In the genomic region with DNA sequence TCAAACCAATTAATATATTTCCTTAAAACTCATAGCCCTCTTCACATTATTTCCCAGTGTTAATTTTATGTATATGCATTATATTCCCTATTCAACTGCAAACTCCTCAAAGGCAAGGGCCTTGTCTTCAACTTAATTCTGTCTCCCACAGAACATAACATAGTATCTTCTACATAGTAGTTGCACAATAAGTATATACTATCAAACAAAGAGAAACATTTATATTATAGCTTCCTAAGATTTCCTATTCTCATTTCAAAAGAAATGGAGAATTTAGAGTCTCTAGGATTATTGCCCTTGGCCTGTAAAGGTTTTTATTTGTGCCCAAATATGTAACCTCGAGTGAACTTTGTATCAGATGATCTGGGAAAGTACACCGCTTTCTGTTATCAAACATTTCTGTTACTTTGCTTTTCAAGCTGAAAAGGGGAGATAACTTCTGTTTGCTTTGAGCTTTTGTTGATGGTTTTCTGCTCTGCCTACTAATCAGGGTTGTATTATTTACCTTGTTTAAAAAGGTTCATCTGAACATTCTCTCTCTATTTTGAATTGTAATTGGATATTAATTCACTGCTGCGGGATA, we compare ENCODE assay signal across 1 cellular context.
TF ChIP-seq lines count a peak whose summit lies in the region.

No MANE protein-coding gene starts in this region.

TF ChIP-seq in WTC11, 78 proteins besides CTCF, POLR2A, EP300 and RAD21 (continued from another document):
- TF ChIP-seq, protein P1, sequence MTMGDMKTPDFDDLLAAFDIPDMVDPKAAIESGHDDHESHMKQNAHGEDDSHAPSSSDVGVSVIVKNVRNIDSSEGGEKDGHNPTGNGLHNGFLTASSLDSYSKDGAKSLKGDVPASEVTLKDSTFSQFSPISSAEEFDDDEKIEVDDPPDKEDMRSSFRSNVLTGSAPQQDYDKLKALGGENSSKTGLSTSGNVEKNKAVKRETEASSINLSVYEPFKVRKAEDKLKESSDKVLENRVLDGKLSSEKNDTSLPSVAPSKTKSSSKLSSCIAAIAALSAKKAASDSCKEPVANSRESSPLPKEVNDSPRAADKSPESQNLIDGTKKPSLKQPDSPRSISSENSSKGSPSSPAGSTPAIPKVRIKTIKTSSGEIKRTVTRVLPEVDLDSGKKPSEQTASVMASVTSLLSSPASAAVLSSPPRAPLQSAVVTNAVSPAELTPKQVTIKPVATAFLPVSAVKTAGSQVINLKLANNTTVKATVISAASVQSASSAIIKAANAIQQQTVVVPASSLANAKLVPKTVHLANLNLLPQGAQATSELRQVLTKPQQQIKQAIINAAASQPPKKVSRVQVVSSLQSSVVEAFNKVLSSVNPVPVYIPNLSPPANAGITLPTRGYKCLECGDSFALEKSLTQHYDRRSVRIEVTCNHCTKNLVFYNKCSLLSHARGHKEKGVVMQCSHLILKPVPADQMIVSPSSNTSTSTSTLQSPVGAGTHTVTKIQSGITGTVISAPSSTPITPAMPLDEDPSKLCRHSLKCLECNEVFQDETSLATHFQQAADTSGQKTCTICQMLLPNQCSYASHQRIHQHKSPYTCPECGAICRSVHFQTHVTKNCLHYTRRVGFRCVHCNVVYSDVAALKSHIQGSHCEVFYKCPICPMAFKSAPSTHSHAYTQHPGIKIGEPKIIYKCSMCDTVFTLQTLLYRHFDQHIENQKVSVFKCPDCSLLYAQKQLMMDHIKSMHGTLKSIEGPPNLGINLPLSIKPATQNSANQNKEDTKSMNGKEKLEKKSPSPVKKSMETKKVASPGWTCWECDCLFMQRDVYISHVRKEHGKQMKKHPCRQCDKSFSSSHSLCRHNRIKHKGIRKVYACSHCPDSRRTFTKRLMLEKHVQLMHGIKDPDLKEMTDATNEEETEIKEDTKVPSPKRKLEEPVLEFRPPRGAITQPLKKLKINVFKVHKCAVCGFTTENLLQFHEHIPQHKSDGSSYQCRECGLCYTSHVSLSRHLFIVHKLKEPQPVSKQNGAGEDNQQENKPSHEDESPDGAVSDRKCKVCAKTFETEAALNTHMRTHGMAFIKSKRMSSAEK (CRISPR knock-in tag; IDR thresholded peaks at IDR 0.05; ENCODE audit: borderline replicate concordance): no peak
- TF ChIP-seq MYBL2 (CRISPR knock-in tag; IDR thresholded peaks at IDR 0.05) (no peak), SP1 (CRISPR knock-in tag; conservative IDR thresholded peaks at IDR 0.05) (no peak), TEAD1 (CRISPR knock-in tag; IDR thresholded peaks at IDR 0.05) (no peak), CREM (CRISPR knock-in tag; IDR thresholded peaks at IDR 0.05) (no peak), NR3C1 (CRISPR knock-in tag; conservative IDR thresholded peaks at IDR 0.05; ENCODE audit: low read depth) (no peak), CBFB (CRISPR knock-in tag; IDR thresholded peaks at IDR 0.05; ENCODE audit: low read depth) (no peak), TCF7 (CRISPR knock-in tag; IDR thresholded peaks at IDR 0.05; ENCODE audit: low read depth) (no peak)
- TF ChIP-seq, protein P2, sequence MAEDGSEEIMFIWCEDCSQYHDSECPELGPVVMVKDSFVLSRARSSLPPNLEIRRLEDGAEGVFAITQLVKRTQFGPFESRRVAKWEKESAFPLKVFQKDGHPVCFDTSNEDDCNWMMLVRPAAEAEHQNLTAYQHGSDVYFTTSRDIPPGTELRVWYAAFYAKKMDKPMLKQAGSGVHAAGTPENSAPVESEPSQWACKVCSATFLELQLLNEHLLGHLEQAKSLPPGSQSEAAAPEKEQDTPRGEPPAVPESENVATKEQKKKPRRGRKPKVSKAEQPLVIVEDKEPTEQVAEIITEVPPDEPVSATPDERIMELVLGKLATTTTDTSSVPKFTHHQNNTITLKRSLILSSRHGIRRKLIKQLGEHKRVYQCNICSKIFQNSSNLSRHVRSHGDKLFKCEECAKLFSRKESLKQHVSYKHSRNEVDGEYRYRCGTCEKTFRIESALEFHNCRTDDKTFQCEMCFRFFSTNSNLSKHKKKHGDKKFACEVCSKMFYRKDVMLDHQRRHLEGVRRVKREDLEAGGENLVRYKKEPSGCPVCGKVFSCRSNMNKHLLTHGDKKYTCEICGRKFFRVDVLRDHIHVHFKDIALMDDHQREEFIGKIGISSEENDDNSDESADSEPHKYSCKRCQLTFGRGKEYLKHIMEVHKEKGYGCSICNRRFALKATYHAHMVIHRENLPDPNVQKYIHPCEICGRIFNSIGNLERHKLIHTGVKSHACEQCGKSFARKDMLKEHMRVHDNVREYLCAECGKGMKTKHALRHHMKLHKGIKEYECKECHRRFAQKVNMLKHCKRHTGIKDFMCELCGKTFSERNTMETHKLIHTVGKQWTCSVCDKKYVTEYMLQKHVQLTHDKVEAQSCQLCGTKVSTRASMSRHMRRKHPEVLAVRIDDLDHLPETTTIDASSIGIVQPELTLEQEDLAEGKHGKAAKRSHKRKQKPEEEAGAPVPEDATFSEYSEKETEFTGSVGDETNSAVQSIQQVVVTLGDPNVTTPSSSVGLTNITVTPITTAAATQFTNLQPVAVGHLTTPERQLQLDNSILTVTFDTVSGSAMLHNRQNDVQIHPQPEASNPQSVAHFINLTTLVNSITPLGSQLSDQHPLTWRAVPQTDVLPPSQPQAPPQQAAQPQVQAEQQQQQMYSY (CRISPR knock-in tag; IDR thresholded peaks at IDR 0.05): no peak
- TF ChIP-seq, protein P3, sequence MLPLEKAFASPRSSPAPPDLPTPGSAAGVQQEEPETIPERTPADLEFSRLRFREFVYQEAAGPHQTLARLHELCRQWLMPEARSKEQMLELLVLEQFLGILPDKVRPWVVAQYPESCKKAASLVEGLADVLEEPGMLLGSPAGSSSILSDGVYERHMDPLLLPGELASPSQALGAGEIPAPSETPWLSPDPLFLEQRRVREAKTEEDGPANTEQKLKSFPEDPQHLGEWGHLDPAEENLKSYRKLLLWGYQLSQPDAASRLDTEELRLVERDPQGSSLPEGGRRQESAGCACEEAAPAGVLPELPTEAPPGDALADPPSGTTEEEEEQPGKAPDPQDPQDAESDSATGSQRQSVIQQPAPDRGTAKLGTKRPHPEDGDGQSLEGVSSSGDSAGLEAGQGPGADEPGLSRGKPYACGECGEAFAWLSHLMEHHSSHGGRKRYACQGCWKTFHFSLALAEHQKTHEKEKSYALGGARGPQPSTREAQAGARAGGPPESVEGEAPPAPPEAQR (CRISPR knock-in tag; IDR thresholded peaks at IDR 0.05): no peak
- TF ChIP-seq, protein P4, sequence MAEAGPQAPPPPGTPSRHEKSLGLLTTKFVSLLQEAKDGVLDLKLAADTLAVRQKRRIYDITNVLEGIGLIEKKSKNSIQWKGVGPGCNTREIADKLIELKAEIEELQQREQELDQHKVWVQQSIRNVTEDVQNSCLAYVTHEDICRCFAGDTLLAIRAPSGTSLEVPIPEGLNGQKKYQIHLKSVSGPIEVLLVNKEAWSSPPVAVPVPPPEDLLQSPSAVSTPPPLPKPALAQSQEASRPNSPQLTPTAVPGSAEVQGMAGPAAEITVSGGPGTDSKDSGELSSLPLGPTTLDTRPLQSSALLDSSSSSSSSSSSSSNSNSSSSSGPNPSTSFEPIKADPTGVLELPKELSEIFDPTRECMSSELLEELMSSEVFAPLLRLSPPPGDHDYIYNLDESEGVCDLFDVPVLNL (CRISPR knock-in tag; IDR thresholded peaks at IDR 0.05; ENCODE audit: borderline replicate concordance, low read depth): no peak
- TF ChIP-seq, protein P5, sequence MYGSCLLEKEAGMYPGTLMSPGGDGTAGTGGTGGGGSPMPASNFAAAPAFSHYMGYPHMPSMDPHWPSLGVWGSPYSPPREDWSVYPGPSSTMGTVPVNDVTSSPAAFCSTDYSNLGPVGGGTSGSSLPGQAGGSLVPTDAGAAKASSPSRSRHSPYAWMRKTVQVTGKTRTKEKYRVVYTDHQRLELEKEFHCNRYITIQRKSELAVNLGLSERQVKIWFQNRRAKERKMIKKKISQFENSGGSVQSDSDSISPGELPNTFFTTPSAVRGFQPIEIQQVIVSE (CRISPR knock-in tag; IDR thresholded peaks at IDR 0.05; ENCODE audit: borderline replicate concordance): no peak
